ENCODE assay signal across 23 cellular contexts in genomic region chr7:26532490-26532889, GRCh38.
"Had no signal": no experiment of that assay in that cellular context is flagged by ENCODE, and none has a peak within 500 bp of the region (broad histone marks: within the 10 kb centered on the region; RNA-seq: fewer than 3 reads in every experiment).

No MANE protein-coding gene starts in this region.

- DNase-seq: activated CD4-positive, alpha-beta T cell treated with anti-CD3 and anti-CD28 coated beads for 4 hours; activated CD8-positive, alpha-beta memory T cell treated with anti-CD3 and anti-CD28 coated beads, Interleukin-2, amount 50 U/mL, for 4 hours; activated CD8-positive, alpha-beta T cell treated with anti-CD3 and anti-CD28 coated beads for 36 hours; activated gamma-delta T cell treated with Interleukin-2 at 50 U/mL for 16 hours; activated naive CD4-positive, alpha-beta T cell treated with anti-CD3 and anti-CD28 coated beads, Interleukin-2, amount 10 ng/mL, durations not matched to agents 7 days and 5 days; activated naive CD8-positive, alpha-beta T cell treated with anti-CD3 and anti-CD28 coated beads for 36 hours; activated T-cell treated with anti-CD3 and anti-CD28 coated beads, Interleukin-2, amount 50 U/mL, for 72 hours; brain microvascular endothelial cell; Kasumi-1; KBM-7; NCI-H1048; NCI-H1436; NCI-H187 treated with DMSO at 0.1 percent for 48 hours; NCI-H2081 treated with DMSO at 0.1 percent for 48 hours; NCI-H226; NCI-H774; SIG-M5; SW 1271 had no signal

- H3K4me3 ChIP-seq: cardiac muscle cell, SK-N-MC had no signal

- H3K36me3 ChIP-seq: brain microvascular endothelial cell, cardiac muscle cell had no signal

- H3K9me3 Mint-ChIP-seq: activated CD8-positive, alpha-beta T cell treated with anti-CD3 and anti-CD28 coated beads for 36 hours; activated naive CD4-positive, alpha-beta T cell treated with anti-CD3 and anti-CD28 coated beads, Interleukin-2, amount 10 ng/mL, durations not matched to agents 7 days and 5 days; activated naive CD8-positive, alpha-beta T cell treated with anti-CD3 and anti-CD28 coated beads for 36 hours; activated T-cell treated with anti-CD3 and anti-CD28 coated beads, Interleukin-2, amount 50 U/mL, for 72 hours; activated T-helper 2 cell treated with anti-CD3 and anti-CD28 coated beads, Interferon-gamma antibody, Interleukin-2, Interleukin-4, amounts not matched to agents 10 μg/mL and 5 μg/mL and 100 μg/mL, durations not matched to agents 14 hours and 24 hours and 36 hours; T-helper 2 cell treated with Interferon-gamma antibody and Interleukin-4, amounts not matched to agents 5 μg/mL and 100 μg/mL, for 36 hours had no signal

- H3K4me1 Mint-ChIP-seq: activated naive CD8-positive, alpha-beta T cell treated with anti-CD3 and anti-CD28 coated beads for 36 hours had no signal

- H3K36me3 Mint-ChIP-seq: activated naive CD4-positive, alpha-beta T cell treated with anti-CD3 and anti-CD28 coated beads, Interleukin-2, amount 10 ng/mL, durations not matched to agents 7 days and 5 days; activated naive CD8-positive, alpha-beta T cell treated with anti-CD3 and anti-CD28 coated beads for 36 hours had no signal

- H3K4me3 Mint-ChIP-seq: activated CD8-positive, alpha-beta T cell treated with anti-CD3 and anti-CD28 coated beads for 36 hours; activated naive CD4-positive, alpha-beta T cell treated with anti-CD3 and anti-CD28 coated beads, Interleukin-2, amount 10 ng/mL, durations not matched to agents 7 days and 5 days; activated naive CD8-positive, alpha-beta T cell treated with anti-CD3 and anti-CD28 coated beads for 36 hours; activated T-cell treated with anti-CD3 and anti-CD28 coated beads, Interleukin-2, amount 50 U/mL, for 72 hours; T-helper 2 cell treated with Interferon-gamma antibody and Interleukin-4, amounts not matched to agents 5 μg/mL and 100 μg/mL, for 36 hours had no signal

- ATAC-seq: activated CD4-positive, CD25-positive, alpha-beta regulatory T cell treated with anti-CD3 and anti-CD28 coated beads, Interleukin-2, amount 50 U/mL, for 24 hours; activated CD8-positive, alpha-beta T cell treated with anti-CD3 and anti-CD28 coated beads for 36 hours; activated T-cell treated with anti-CD3 and anti-CD28 coated beads, Interleukin-2, amount 50 U/mL, for 72 hours had no signal

- H3K27me3 ChIP-seq: brain microvascular endothelial cell, cardiac muscle cell had no signal

- H3K27ac Mint-ChIP-seq: activated CD8-positive, alpha-beta T cell treated with anti-CD3 and anti-CD28 coated beads for 36 hours; activated naive CD4-positive, alpha-beta T cell treated with anti-CD3 and anti-CD28 coated beads, Interleukin-2, amount 10 ng/mL, durations not matched to agents 7 days and 5 days; activated naive CD8-positive, alpha-beta T cell treated with anti-CD3 and anti-CD28 coated beads for 36 hours; activated T-cell treated with anti-CD3 and anti-CD28 coated beads, Interleukin-2, amount 50 U/mL, for 72 hours; activated T-helper 2 cell treated with anti-CD3 and anti-CD28 coated beads, Interferon-gamma antibody, Interleukin-2, Interleukin-4, amounts not matched to agents 10 μg/mL and 5 μg/mL and 100 μg/mL, durations not matched to agents 14 hours and 24 hours and 36 hours; T-helper 2 cell treated with Interferon-gamma antibody and Interleukin-4, amounts not matched to agents 5 μg/mL and 100 μg/mL, for 36 hours had no signal

- H3K27ac ChIP-seq: brain microvascular endothelial cell, cardiac muscle cell, SK-N-MC had no signal
